Comparison of ENCODE assay signal across 11 cellular contexts in genomic region chr12:48601013-48601756, GRCh38. TPM values are rescaled to one million over a fixed set of nuclear protein-coding genes. Genes with fewer than 3 reads are reported as not detected.
DNase-seq lines count a peak whose midpoint lies in the region; ATAC-seq and TF ChIP-seq lines count a peak whose summit lies in the region.
"Had no signal": no experiment of that assay in that cellular context is flagged by ENCODE, and none has a peak within 500 bp of the region (broad histone marks: within the 10 kb centered on the region; RNA-seq: fewer than 3 reads in every experiment).

No MANE protein-coding gene starts in this region.

- CTCF ChIA-PET in activated CD8-positive, alpha-beta memory T cell treated with anti-CD3 and anti-CD28 coated beads, Interleukin-2, amount 10 ng/mL, durations not matched to agents 7 days and 5 days (lab: Charles Lee), result interaction anchor here (1.4 to 1.5 kb wide), 2 partner anchors 17 kb away, joined by 4 read pairs; no protein-coding TSS in a partner anchor

- H3K4me1 Mint-ChIP-seq in activated CD8-positive, alpha-beta memory T cell treated with anti-CD3 and anti-CD28 coated beads, Interleukin-2, amount 10 ng/mL, durations not matched to agents 7 days and 5 days, result peaks cover 11% of the 10 kb centered on the region

- ATAC-seq in HG02970 (IDR thresholded peaks at IDR 0.05; ENCODE audit: low FRiP score, unreplicated experiment), result peak; percentile 55
- no peak for ATAC-seq in activated CD8-positive, alpha-beta memory T cell treated with anti-CD3 and anti-CD28 coated beads, Interleukin-2, amount 10 ng/mL, durations not matched to agents 7 days and 5 days

- H3K36me3 Mint-ChIP-seq in activated CD8-positive, alpha-beta memory T cell treated with anti-CD3 and anti-CD28 coated beads, Interleukin-2, amount 10 ng/mL, durations not matched to agents 7 days and 5 days, result peaks cover 12% of the 10 kb centered on the region

- H3K27ac Mint-ChIP-seq in activated CD8-positive, alpha-beta memory T cell treated with anti-CD3 and anti-CD28 coated beads, Interleukin-2, amount 10 ng/mL, durations not matched to agents 7 days and 5 days, result no peak overlapping the region
- H3K27ac Mint-ChIP-seq: activated CD4-positive, alpha-beta memory T cell treated with anti-CD3 and anti-CD28 coated beads, Interleukin-2, amount 10 ng/mL, durations not matched to agents 7 days and 5 days had no signal

- no peak overlapping the region for H3K4me3 Mint-ChIP-seq in activated CD8-positive, alpha-beta memory T cell treated with anti-CD3 and anti-CD28 coated beads, Interleukin-2, amount 10 ng/mL, durations not matched to agents 7 days and 5 days
- H3K4me3 Mint-ChIP-seq: activated CD4-positive, alpha-beta memory T cell treated with anti-CD3 and anti-CD28 coated beads, Interleukin-2, amount 10 ng/mL, durations not matched to agents 7 days and 5 days had no signal

- peaks cover 31% of the 10 kb centered on the region for H3K27me3 Mint-ChIP-seq in activated CD8-positive, alpha-beta memory T cell treated with anti-CD3 and anti-CD28 coated beads, Interleukin-2, amount 10 ng/mL, durations not matched to agents 7 days and 5 days

- peaks cover 8% of the 10 kb centered on the region for H3K9me3 Mint-ChIP-seq in activated CD8-positive, alpha-beta memory T cell treated with anti-CD3 and anti-CD28 coated beads, Interleukin-2, amount 10 ng/mL, durations not matched to agents 7 days and 5 days (ENCODE audit: low read depth)

- TF ChIP-seq CTCF in dorsolateral prefrontal cortex (IDR thresholded peaks at IDR 0.05 in 54 of 56, conservative IDR thresholded peaks at IDR 0.05 in 2 of 56; ENCODE audit: low read depth in 1 of 56, partially characterized antibody in 56 of 56), result no peak

- intact Hi-C loops in dorsolateral prefrontal cortex (cut with DNase I), result no loop called here

- no peak overlapping the region for H3K4me3 ChIP-seq in dorsolateral prefrontal cortex

- peak; percentile 26 for DNase-seq in DMS53 (lab: John Stamatoyannopoulos, UW)
- DNase-seq in DMS53 treated with DMSO at 0.1 percent for 48 hours (lab: John Stamatoyannopoulos, UW; ENCODE audit: unreplicated experiment), result no peak
- peak; percentile 65 for DNase-seq in astrocyte of the hippocampus (ENCODE audit: low read depth, low spot score)
- peak; percentile 1 for DNase-seq in retina
- DNase-seq in NAMALWA (ENCODE audit: low spot score), result no peak
- no peak for DNase-seq in dorsolateral prefrontal cortex
- DNase-seq in activated CD8-positive, alpha-beta memory T cell treated with anti-CD3 and anti-CD28 coated beads, Interleukin-2, amount 10 ng/mL, durations not matched to agents 7 days and 5 days, result no peak
- DNase-seq: activated CD4-positive, alpha-beta memory T cell treated with anti-CD3 and anti-CD28 coated beads, Interleukin-2, amount 10 ng/mL, durations not matched to agents 7 days and 5 days had no signal

- no peak overlapping the region for H3K27ac ChIP-seq in dorsolateral prefrontal cortex
- H3K27ac ChIP-seq: 22Rv1, neutrophil had no signal

- H3K27me3 ChIP-seq in dorsolateral prefrontal cortex, result no peaks in the 10 kb centered on the region

RNA-seq across cellular contexts. Expression of gene LALBA, which starts 31.3 kb away (rescaled TPM):
- total RNA-seq in dorsolateral prefrontal cortex, result under 1 TPM in 1 of 120 experiments, not detected in 119; 0.71 TPM
- not detected for total RNA-seq in activated CD8-positive, alpha-beta memory T cell treated with anti-CD3 and anti-CD28 coated beads, Interleukin-2, amount 10 ng/mL, durations not matched to agents 7 days and 5 days
- total RNA-seq: activated CD4-positive, alpha-beta memory T cell treated with anti-CD3 and anti-CD28 coated beads, Interleukin-2, amount 10 ng/mL, durations not matched to agents 7 days and 5 days had no signal

Comparison
In these comparisons a context has a peak if more than half of its experiments do, and no peak if none do; other contexts are left out.
1. DNase-seq: peak in DMS53 (single experiment), astrocyte of the hippocampus (single experiment) and retina (single experiment); none in DMS53 treated with DMSO at 0.1 percent for 48 hours (single experiment), NAMALWA (single experiment), dorsolateral prefrontal cortex (0 of 10) and activated CD8-positive, alpha-beta memory T cell treated with anti-CD3 and anti-CD28 coated beads, Interleukin-2, amount 10 ng/mL, durations not matched to agents 7 days and 5 days (single experiment).